ENCODE assay signal across 8 cellular contexts in the genomic region with DNA sequence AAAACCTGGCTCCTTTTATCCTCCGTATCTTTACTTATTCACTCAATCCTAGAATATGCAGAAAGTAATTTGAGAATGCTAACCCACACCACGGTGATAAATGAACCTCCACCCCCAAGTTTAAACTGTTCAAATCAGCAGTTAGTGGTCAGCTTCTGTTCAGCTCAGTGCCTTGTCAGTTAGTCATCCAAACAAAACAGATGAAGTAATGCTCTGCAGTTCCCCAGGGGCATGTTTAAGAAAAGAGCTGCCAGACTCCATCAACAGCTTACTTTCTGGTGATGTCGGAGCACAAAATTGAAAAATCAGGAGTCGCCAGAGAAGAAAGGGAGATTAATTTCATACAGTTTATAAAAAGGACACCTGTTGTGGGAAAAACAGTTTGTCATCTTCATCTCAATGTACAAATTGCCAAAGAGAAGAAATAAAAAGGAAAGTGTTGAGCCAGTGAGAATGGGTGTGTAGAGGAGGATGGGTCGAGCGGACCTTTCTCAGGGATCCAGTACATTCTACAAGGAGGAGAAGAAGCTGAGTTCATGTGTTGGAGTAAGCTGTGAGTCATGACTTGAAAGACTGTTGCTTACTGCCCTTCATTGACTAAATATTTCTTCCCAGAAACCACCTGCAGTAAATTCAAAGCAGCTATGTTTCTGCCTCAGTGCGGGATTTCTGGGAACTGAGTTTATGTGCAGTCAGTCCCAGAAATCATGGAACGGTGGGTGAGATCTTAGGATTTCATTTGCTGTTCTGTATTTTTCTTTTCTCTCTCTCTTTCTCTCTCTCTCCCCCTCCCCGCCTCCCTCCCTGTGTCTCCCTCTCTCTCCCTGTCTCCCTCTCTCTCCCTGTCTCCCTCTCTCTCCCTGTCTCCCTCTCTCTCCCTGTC. TPM values are rescaled to one million over a fixed set of nuclear protein-coding genes. Genes with fewer than 3 reads are reported as not detected.
DNase-seq lines count a peak whose midpoint lies in the region; ATAC-seq, FAIRE-seq and TF ChIP-seq lines count a peak whose summit lies in the region.

No MANE protein-coding gene starts in this region.

- H3K27me3 Mint-ChIP-seq in dendritic cell treated with granulocyte-macrophage colony-stimulating factor and Interleukin-4, amounts not matched to agents 40 ng/mL and 50 ng/mL, for 4 days, result no peaks in the 10 kb centered on the region

- H3K36me3 Mint-ChIP-seq in dendritic cell treated with granulocyte-macrophage colony-stimulating factor and Interleukin-4, amounts not matched to agents 40 ng/mL and 50 ng/mL, for 4 days (ENCODE audit: low read depth), result peaks cover 6% of the 10 kb centered on the region

- no peak for FAIRE-seq in pancreas (lab: Jason Lieb, UNC)

- peak overlapping the region in 2 of 4 donors; percentile 44 to 67 for H3K27ac ChIP-seq in pancreas

- peaks cover 16% of the 10 kb centered on the region for H3K4me1 Mint-ChIP-seq in dendritic cell treated with granulocyte-macrophage colony-stimulating factor and Interleukin-4, amounts not matched to agents 40 ng/mL and 50 ng/mL, for 4 days (ENCODE audit: low read depth)

- H3K27ac Mint-ChIP-seq in dendritic cell treated with granulocyte-macrophage colony-stimulating factor and Interleukin-4, amounts not matched to agents 40 ng/mL and 50 ng/mL, for 4 days, result peak overlapping the region; percentile 20

- no peaks in the 10 kb centered on the region for H3K27me3 ChIP-seq in pancreas

- 58 to 63% methylated on average over 9 of the region's 9 CpGs for WGBS in pancreas, 2 donors

- H3K4me1 ChIP-seq in pancreas, result peaks cover 0 to 35% (median 0%) of the 10 kb centered on the region in 3 donors

- H3K36me3 ChIP-seq in pancreas, result no peaks in the 10 kb centered on the region

- ATAC-seq in HG02981 (IDR thresholded peaks at IDR 0.05; ENCODE audit: unreplicated experiment), result peak; percentile 59
- ATAC-seq in pancreas, result peak; percentile 43 to 82 (median 80)

- no peak for TF ChIP-seq CTCF in pancreas (IDR thresholded peaks at IDR 0.05)

- H3K9me3 Mint-ChIP-seq in dendritic cell treated with granulocyte-macrophage colony-stimulating factor and Interleukin-4, amounts not matched to agents 40 ng/mL and 50 ng/mL, for 4 days, result no peaks in the 10 kb centered on the region

- no peak overlapping the region for H3K4me3 ChIP-seq in pancreas

- no peak overlapping the region for H3K4me3 Mint-ChIP-seq in dendritic cell treated with granulocyte-macrophage colony-stimulating factor and Interleukin-4, amounts not matched to agents 40 ng/mL and 50 ng/mL, for 4 days

- H3K9me3 ChIP-seq in pancreas, result no peaks in the 10 kb centered on the region

- peak; percentile 11 for DNase-seq in SIG-M5 treated with dmso at 0.1 percent for 504 hours (lab: John Stamatoyannopoulos, UW; ENCODE audit: unreplicated experiment)
- DNase-seq in SIG-M5 (lab: John Stamatoyannopoulos, UW), result no peak
- peak; percentile 97 for DNase-seq in NCI-H446 treated with DMSO at 0.1 percent for 48 hours (lab: John Stamatoyannopoulos, UW)
- DNase-seq in pancreas, result no peak
- DNase-seq in activated CD4-positive, alpha-beta T cell treated with anti-CD3 and anti-CD28 coated beads, Interleukin-2, amount 50 U/mL, for 4 hours, result no peak
- DNase-seq in stimulated activated CD4-positive, alpha-beta T cell treated with anti-CD3 and anti-CD28 coated beads, Interleukin-15, amount 100 ng/mL, for 24 hours, result no peak

- intact Hi-C loops in dendritic cell treated with granulocyte-macrophage colony-stimulating factor and Interleukin-4, amounts not matched to agents 40 ng/mL and 50 ng/mL, for 4 days (cut with micrococcal nuclease), result no loop called here
- intact Hi-C loops in pancreas (cut with DNase I), result no loop called here

RNA-seq across cellular contexts. Expression of gene TRIO, which starts 13.7 kb away (rescaled TPM):
- total RNA-seq in pancreas, result 10 to 100 TPM; 27.3 to 82.5 (median 34.1) TPM
- polyA plus RNA-seq in pancreas, result 10 to 100 TPM; 39.9 to 44.5 TPM

Comparison
In these comparisons a context has a peak if more than half of its experiments do, and no peak if none do; other contexts are left out.
1. DNase-seq: peak in SIG-M5 treated with dmso at 0.1 percent for 504 hours (single experiment) and NCI-H446 treated with DMSO at 0.1 percent for 48 hours (single experiment); none in SIG-M5 (single experiment), pancreas (0 of 6), activated CD4-positive, alpha-beta T cell treated with anti-CD3 and anti-CD28 coated beads, Interleukin-2, amount 50 U/mL, for 4 hours (0 of 2) and stimulated activated CD4-positive, alpha-beta T cell treated with anti-CD3 and anti-CD28 coated beads, Interleukin-15, amount 100 ng/mL, for 24 hours (single experiment).